ENCODE assay signal across 23 cellular contexts in the genomic region with DNA sequence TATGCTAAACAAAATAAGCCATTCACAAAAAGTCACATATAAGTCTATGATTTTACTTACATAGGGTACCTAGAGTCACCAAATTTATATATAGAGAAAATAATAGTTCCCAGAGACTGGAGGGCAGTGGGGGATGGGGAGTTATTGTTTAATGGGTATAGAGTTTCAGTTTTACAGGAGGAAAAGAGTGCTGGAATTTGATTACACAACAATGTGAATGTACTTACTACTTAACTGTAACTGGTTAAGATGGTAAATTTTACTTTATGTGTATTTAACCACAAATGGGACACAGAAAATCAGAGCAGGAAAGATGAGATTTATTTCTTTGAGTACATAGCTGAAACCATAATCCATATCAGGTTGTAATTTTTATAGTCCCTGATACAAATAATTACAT.
"Had no signal": no experiment of that assay in that cellular context is flagged by ENCODE, and none has a peak within 500 bp of the region (broad histone marks: within the 10 kb centered on the region; RNA-seq: fewer than 3 reads in every experiment).

No MANE protein-coding gene starts in this region.

- H3K27me3 ChIP-seq: esophagus squamous epithelium, neural progenitor cell, sigmoid colon, spleen, testis, tibial artery had no signal

- H3K4me3 ChIP-seq: esophagus squamous epithelium, lung, mucosa of descending colon, neural progenitor cell, prostate gland, sigmoid colon, skin epidermis, spleen, testis, tibial artery had no signal

- DNase-seq: cortex of kidney; effector memory CD8-positive, alpha-beta T cell; erythroblast; esophagus squamous epithelium; head of caudate nucleus; kidney; mucosa of descending colon; naive B cell; right cardiac atrium; sigmoid colon; spleen; stimulated activated CD4-positive, alpha-beta T cell treated with anti-CD3 and anti-CD28 coated beads, Interleukin-4, amount 100 ng/mL, for 4 hours; stimulated activated naive CD8-positive, alpha-beta T cell treated with anti-CD3 and anti-CD28 coated beads, Interleukin-15, Interleukin-2, amounts not matched to agents 100 U/mL and 50 U/mL, for 24 hours; substantia nigra; testis; tibial artery had no signal

- H3K36me3 ChIP-seq: esophagus squamous epithelium, neural progenitor cell, prostate gland, sigmoid colon, spleen, tibial artery had no signal

- H2AFZ ChIP-seq: neural progenitor cell had no signal

- ATAC-seq: effector memory CD8-positive, alpha-beta T cell; left lobe of liver; mucosa of descending colon; natural killer cell treated with Interleukin-12 subunit alpha and Interleukin-12 subunit beta and Interleukin-15 and Interleukin-18, amount 100 ng/mL, for 72 hours; right cardiac atrium; stimulated activated memory B cell treated with anti-CD40 and anti-IgM and Interleukin-4, amounts not matched to agents 10 μg/mL and 1 μg/mL and 100 μg/mL, for 72 hours; stimulated activated naive CD8-positive, alpha-beta T cell treated with anti-CD3 and anti-CD28 coated beads, Interleukin-15, Interleukin-2, amounts not matched to agents 100 U/mL and 50 U/mL, for 24 hours had no signal

- H3K9ac ChIP-seq: neural progenitor cell had no signal

- H3K9me3 ChIP-seq: esophagus squamous epithelium, mucosa of descending colon, prostate gland, sigmoid colon, testis, tibial artery had no signal

- H3K4me1 ChIP-seq: esophagus squamous epithelium, neural progenitor cell, prostate gland, sigmoid colon, spleen, testis, tibial artery had no signal

- H3K27ac ChIP-seq: esophagus squamous epithelium, neural progenitor cell, prostate gland, sigmoid colon, skin epidermis, spleen, testis, tibial artery had no signal

- H3K4me2 ChIP-seq: neural progenitor cell had no signal
